Comparison of ENCODE assay signal across 23 cellular contexts in the genomic region with DNA sequence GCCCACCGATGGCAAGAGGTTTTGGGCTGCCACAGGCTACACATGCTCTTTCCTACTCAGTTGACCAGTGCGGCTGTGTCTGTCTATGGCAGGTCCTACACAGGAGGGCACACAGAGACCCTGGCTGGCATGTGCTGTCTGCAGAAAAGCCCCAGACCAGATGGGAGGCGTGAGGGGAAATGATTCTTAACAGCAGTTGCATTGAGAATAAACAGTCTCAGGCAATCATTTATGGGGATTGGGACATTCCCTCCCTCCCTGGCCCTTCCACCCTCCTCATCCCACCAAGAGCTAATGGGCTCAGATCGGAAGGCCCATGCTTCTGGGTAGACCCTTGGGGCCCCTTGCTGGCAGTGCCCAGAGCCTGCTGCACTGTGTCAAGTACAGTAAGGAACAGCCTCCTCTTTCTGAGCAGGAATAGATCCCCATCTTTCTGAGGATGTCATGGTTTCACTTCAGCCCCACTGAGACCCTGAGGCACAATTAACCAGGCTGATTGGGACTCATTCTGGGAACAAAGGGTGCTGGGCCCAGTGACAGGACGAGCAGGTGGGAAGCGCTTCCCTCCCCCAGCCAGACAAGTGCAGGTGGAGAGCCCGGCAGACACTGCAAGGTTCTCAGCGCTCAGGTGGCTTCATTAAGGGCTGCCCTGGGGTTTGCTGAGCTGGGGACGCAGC. TPM values are rescaled to one million over a fixed set of nuclear protein-coding genes. Genes with fewer than 3 reads are reported as not detected.
DNase-seq lines count a peak whose midpoint lies in the region; ATAC-seq, FAIRE-seq and TF ChIP-seq lines count a peak whose summit lies in the region.
"Had no signal": no experiment of that assay in that cellular context is flagged by ENCODE, and none has a peak within 500 bp of the region (broad histone marks: within the 10 kb centered on the region; RNA-seq: fewer than 3 reads in every experiment).

No MANE protein-coding gene starts in this region.

- H3K9ac ChIP-seq in mesenchymal stem cell (ENCODE audit: low read length), result no peak overlapping the region

- no peak overlapping the region for H3K4me3 Mint-ChIP-seq in activated T-cell treated with anti-CD3 and anti-CD28 coated beads, Interleukin-2, amount 50 U/mL, for 24 hours
- H3K4me3 Mint-ChIP-seq in activated T-cell treated with anti-CD3 and anti-CD28 coated beads, Interleukin-2, amount 50 U/mL, for 4 hours, result no peak overlapping the region
- peak overlapping the region in 3 of 5 experiments; percentile 10 to 49 (median 47) for H3K4me3 Mint-ChIP-seq in brain
- H3K4me3 Mint-ChIP-seq: naive thymus-derived CD4-positive, alpha-beta T cell had no signal

- no peaks in the 10 kb centered on the region for H3K4me1 ChIP-seq in mesenchymal stem cell (ENCODE audit: control insufficient read depth, insufficient read depth, low read depth, low read length)
- H3K4me1 ChIP-seq in upper lobe of right lung, result no peaks in the 10 kb centered on the region
- H3K4me1 ChIP-seq in spleen, result peaks cover 0 to 7% (median 0%) of the 10 kb centered on the region in 6 donors
- H3K4me1 ChIP-seq in pancreas, result no peaks in the 10 kb centered on the region
- H3K4me1 ChIP-seq: gastrocnemius medialis had no signal

- H3K27ac Mint-ChIP-seq in activated T-cell treated with anti-CD3 and anti-CD28 coated beads, Interleukin-2, amount 50 U/mL, for 24 hours, result no peak overlapping the region
- H3K27ac Mint-ChIP-seq in brain, result peak overlapping the region; percentile 71 to 96 (median 85)

- peak overlapping the region; percentile 51 for H4K8ac ChIP-seq in mesenchymal stem cell (ENCODE audit: low read length)

- FAIRE-seq in pancreas (lab: Jason Lieb, UNC), result no peak
- FAIRE-seq: astrocyte, urothelium cell line had no signal

- peak overlapping the region in 1 of 2 experiments; percentile 5 for H3K18ac ChIP-seq in mesenchymal stem cell (ENCODE audit: low read depth in 1 of 2, low read length in 2 of 2)

- peaks cover 10% of the 10 kb centered on the region for H3K9me3 Mint-ChIP-seq in activated T-cell treated with anti-CD3 and anti-CD28 coated beads, Interleukin-2, amount 50 U/mL, for 24 hours
- H3K9me3 Mint-ChIP-seq in activated T-cell treated with anti-CD3 and anti-CD28 coated beads, Interleukin-2, amount 50 U/mL, for 4 hours, result peaks cover 11% of the 10 kb centered on the region
- peaks cover 3 to 31% (median 21%) of the 10 kb centered on the region in 5 experiments for H3K9me3 Mint-ChIP-seq in brain

- H2AK5ac ChIP-seq in mesenchymal stem cell (ENCODE audit: low read length, severe bottlenecking), result no peak overlapping the region

- H3K4me3 ChIP-seq in mesenchymal stem cell (ENCODE audit: insufficient read depth in 1 of 2, low read depth in 1 of 2, low read length in 2 of 2), result no peak overlapping the region
- no peak overlapping the region for H3K4me3 ChIP-seq in upper lobe of right lung
- H3K4me3 ChIP-seq in spleen, result no peak overlapping the region
- no peak overlapping the region for H3K4me3 ChIP-seq in pancreas
- H3K4me3 ChIP-seq: gastrocnemius medialis, PC-9 had no signal

- H2BK5ac ChIP-seq in mesenchymal stem cell (ENCODE audit: low read depth, low read length, poor library complexity, severe bottlenecking), result no peak overlapping the region

- no peak overlapping the region for H2BK12ac ChIP-seq in mesenchymal stem cell (ENCODE audit: low read length in 2 of 2)

- peaks cover 6% of the 10 kb centered on the region for H3K4me1 Mint-ChIP-seq in activated T-cell treated with anti-CD3 and anti-CD28 coated beads, Interleukin-2, amount 50 U/mL, for 24 hours (ENCODE audit: low read depth)
- peaks cover 14% of the 10 kb centered on the region for H3K4me1 Mint-ChIP-seq in activated T-cell treated with anti-CD3 and anti-CD28 coated beads, Interleukin-2, amount 50 U/mL, for 4 hours (ENCODE audit: low read depth)
- H3K4me1 Mint-ChIP-seq in brain, result peaks cover 83% of the 10 kb centered on the region

- no peaks in the 10 kb centered on the region for H3K27me3 Mint-ChIP-seq in activated T-cell treated with anti-CD3 and anti-CD28 coated beads, Interleukin-2, amount 50 U/mL, for 24 hours
- H3K27me3 Mint-ChIP-seq in activated T-cell treated with anti-CD3 and anti-CD28 coated beads, Interleukin-2, amount 50 U/mL, for 4 hours (ENCODE audit: low read depth), result no peaks in the 10 kb centered on the region
- H3K27me3 Mint-ChIP-seq in brain, result peaks cover 7% of the 10 kb centered on the region

- H3K4me2 ChIP-seq in mesenchymal stem cell (ENCODE audit: low read length, poor library complexity, severe bottlenecking), result no peak overlapping the region
- H3K4me2 ChIP-seq: PC-9 had no signal

- intact Hi-C loops in upper lobe of right lung (cut with DNase I) (no loop called here), spleen (cut with DNase I; ENCODE audit: low total_unique reads) (no loop called here), pancreas (cut with DNase I) (no loop called here)

- H3K9me3 ChIP-seq in mesenchymal stem cell (ENCODE audit: control insufficient read depth, low read length) (peaks cover 8% of the 10 kb centered on the region), upper lobe of right lung (no peaks in the 10 kb centered on the region), spleen (peaks cover 0 to 21% (median 17%) of the 10 kb centered on the region in 8 donors), pancreas (no peaks in the 10 kb centered on the region)
- H3K9me3 ChIP-seq: gastrocnemius medialis had no signal

- no peak for TF ChIP-seq POLR2A in spleen (IDR thresholded peaks at IDR 0.05)

- no peak overlapping the region for H2BK15ac ChIP-seq in mesenchymal stem cell (ENCODE audit: low read depth, poor library complexity, severe bottlenecking)

- no peak for ATAC-seq in activated T-cell treated with anti-CD3 and anti-CD28 coated beads, Interleukin-2, amount 50 U/mL, for 4 hours
- no peak for ATAC-seq in upper lobe of right lung
- no peak for ATAC-seq in pancreas
- ATAC-seq: gastrocnemius medialis; HCT116; naive thymus-derived CD4-positive, alpha-beta T cell; stimulated activated naive CD8-positive, alpha-beta T cell treated with anti-CD3 and anti-CD28 coated beads, Interleukin-15, Interleukin-2, amounts not matched to agents 100 U/mL and 50 U/mL, for 24 hours had no signal

- no peak overlapping the region for H2BK120ac ChIP-seq in mesenchymal stem cell (ENCODE audit: low read depth, low read length)

- DNase-seq in activated T-cell treated with anti-CD3 and anti-CD28 coated beads, Interleukin-2, amount 50 U/mL, for 24 hours, result peak; percentile 11
- DNase-seq in activated T-cell treated with anti-CD3 and anti-CD28 coated beads, Interleukin-2, amount 50 U/mL, for 4 hours, result no peak
- DNase-seq in mesenchymal stem cell (no peak), upper lobe of right lung (peak; percentile 21), spleen (no peak), pancreas (no peak), HuH-7 (ENCODE audit: low spot score) (no peak)
- DNase-seq: activated CD4-positive, alpha-beta T cell treated with anti-CD3 and anti-CD28 coated beads for 4 hours; activated naive CD4-positive, alpha-beta T cell; DMS53; gastrocnemius medialis; naive thymus-derived CD4-positive, alpha-beta T cell; NCI-H2107; NCI-H526 treated with DMSO at 0.1 percent for 48 hours; PC-9; stimulated activated CD4-positive, alpha-beta T cell treated with anti-CD3 and anti-CD28 coated beads, Interleukin-15, amount 100 ng/mL, for 24 hours; stimulated activated naive CD8-positive, alpha-beta T cell treated with anti-CD3 and anti-CD28 coated beads, Interleukin-15, Interleukin-2, amounts not matched to agents 100 U/mL and 50 U/mL, for 24 hours had no signal

- H3K27ac ChIP-seq in mesenchymal stem cell (ENCODE audit: low read length, poor library complexity, severe bottlenecking) (no peak overlapping the region), upper lobe of right lung (no peak overlapping the region), spleen (no peak overlapping the region), pancreas (no peak overlapping the region)
- H3K27ac ChIP-seq: gastrocnemius medialis, PC-9 had no signal

- no peak overlapping the region for H2AFZ ChIP-seq in mesenchymal stem cell (ENCODE audit: low read depth, low read length)
- H2AFZ ChIP-seq: PC-9 had no signal

- H4K91ac ChIP-seq in mesenchymal stem cell (ENCODE audit: low read length), result no peak overlapping the region

- H3K27me3 ChIP-seq in mesenchymal stem cell (ENCODE audit: control insufficient read depth in 1 of 2, insufficient read depth in 1 of 2, low read length in 2 of 2) (peaks cover 25 to 36% of the 10 kb centered on the region in 2 experiments), upper lobe of right lung (no peaks in the 10 kb centered on the region), spleen (replicated peaks in 1 of 7) (no peaks in the 10 kb centered on the region), pancreas (no peaks in the 10 kb centered on the region)
- H3K27me3 ChIP-seq: gastrocnemius medialis had no signal

- no peak overlapping the region for H3K4ac ChIP-seq in mesenchymal stem cell (ENCODE audit: low read depth in 1 of 2, low read length in 2 of 2)

- H3K23ac ChIP-seq in mesenchymal stem cell (ENCODE audit: low read length in 2 of 2), result no peak overlapping the region

- WGBS in mesenchymal stem cell, result 69% methylated on average over 8 of the region's 9 CpGs
- 67 to 90% (median 85%) methylated on average over 5 to 9 of the region's 9 CpGs for WGBS in spleen, 5 donors
- WGBS in pancreas, 2 donors, result 70 to 72% methylated on average over 9 of the region's 9 CpGs

- H3K79me1 ChIP-seq in mesenchymal stem cell (replicated peaks; ENCODE audit: low read length, poor library complexity, severe bottlenecking), result no peaks in the 10 kb centered on the region

- H3K36me3 ChIP-seq in mesenchymal stem cell (ENCODE audit: control insufficient read depth in 1 of 2, insufficient read depth in 2 of 2, low read depth in 1 of 2, low read length in 2 of 2), result no peaks in the 10 kb centered on the region
- no peaks in the 10 kb centered on the region for H3K36me3 ChIP-seq in upper lobe of right lung
- no peaks in the 10 kb centered on the region for H3K36me3 ChIP-seq in spleen
- no peaks in the 10 kb centered on the region for H3K36me3 ChIP-seq in pancreas
- H3K36me3 ChIP-seq: gastrocnemius medialis had no signal

- TF ChIP-seq CTCF in brain (conservative IDR thresholded peaks at IDR 0.05) (no peak), upper lobe of right lung (IDR thresholded peaks at IDR 0.05) (no peak), spleen (IDR thresholded peaks at IDR 0.05 in 8 of 11, conservative IDR thresholded peaks at IDR 0.05 in 3 of 11) (no peak), pancreas (IDR thresholded peaks at IDR 0.05) (no peak)

- peaks cover 2% of the 10 kb centered on the region for H3K36me3 Mint-ChIP-seq in activated T-cell treated with anti-CD3 and anti-CD28 coated beads, Interleukin-2, amount 50 U/mL, for 24 hours (ENCODE audit: low read depth)
- peaks cover 11% of the 10 kb centered on the region for H3K36me3 Mint-ChIP-seq in activated T-cell treated with anti-CD3 and anti-CD28 coated beads, Interleukin-2, amount 50 U/mL, for 4 hours (ENCODE audit: insufficient read depth)
- H3K36me3 Mint-ChIP-seq in brain, result peaks cover 31% of the 10 kb centered on the region

- H3K14ac ChIP-seq in mesenchymal stem cell (ENCODE audit: low read length in 2 of 2), result no peak overlapping the region

RNA-seq across cellular contexts. Expression of a gene that starts 28.3 kb away (rescaled TPM):
- 1 to 10 TPM in 2 of 3 donors, under 1 TPM in 1; 0.84 to 2.0 (median 1.5) TPM for total RNA-seq in activated T-cell treated with anti-CD3 and anti-CD28 coated beads, Interleukin-2, amount 50 U/mL, for 4 hours
- polyA plus RNA-seq in brain (ENCODE audit: insufficient read depth, low read depth, low replicate concordance) (3.3 TPM), spleen (1 to 10 TPM; 2.1 to 7.9 (median 3.1) TPM), pancreas (1 to 10 TPM; 1.2 to 1.9 TPM)
- 7.4 TPM for polyA plus RNA-seq in mesenchymal stem cell (2013, experiment 1 of 2)
- 7.2 TPM for polyA plus RNA-seq in mesenchymal stem cell (2013, experiment 2 of 2)
- total RNA-seq in upper lobe of right lung (46.4 TPM), spleen (10 to 100 TPM; 16.5 to 47.5 (median 24.0) TPM), pancreas (1 to 10 TPM in 4 of 6 donors, under 1 TPM in 2; 0.69 to 2.7 (median 1.5) TPM)
- total RNA-seq: HT-29, PC-9, SK-MEL-5 had no signal

Comparison
In these comparisons a context has a peak if more than half of its experiments do, and no peak if none do; other contexts are left out.
1. DNase-seq: peak in activated T-cell treated with anti-CD3 and anti-CD28 coated beads, Interleukin-2, amount 50 U/mL, for 24 hours (single experiment) and upper lobe of right lung (single experiment); none in activated T-cell treated with anti-CD3 and anti-CD28 coated beads, Interleukin-2, amount 50 U/mL, for 4 hours (single experiment), mesenchymal stem cell (single experiment), spleen (single experiment), pancreas (0 of 6) and HuH-7 (single experiment).
2. H3K4me3 Mint-ChIP-seq: peak in brain (3 of 5); none in activated T-cell treated with anti-CD3 and anti-CD28 coated beads, Interleukin-2, amount 50 U/mL, for 24 hours (single experiment) and activated T-cell treated with anti-CD3 and anti-CD28 coated beads, Interleukin-2, amount 50 U/mL, for 4 hours (single experiment).
3. RNA of a gene that starts 28.3 kb away (total RNA-seq): 46.4 TPM in upper lobe of right lung (single experiment) and 16.5 to 47.5 TPM in spleen; 0.69 to 2.7 TPM in pancreas and 0.84 to 2.0 TPM in activated T-cell treated with anti-CD3 and anti-CD28 coated beads, Interleukin-2, amount 50 U/mL, for 4 hours; every median in the first group is over 4 times any median in the second.